30 cellular contexts compared by ENCODE assay signal in the genomic region with DNA sequence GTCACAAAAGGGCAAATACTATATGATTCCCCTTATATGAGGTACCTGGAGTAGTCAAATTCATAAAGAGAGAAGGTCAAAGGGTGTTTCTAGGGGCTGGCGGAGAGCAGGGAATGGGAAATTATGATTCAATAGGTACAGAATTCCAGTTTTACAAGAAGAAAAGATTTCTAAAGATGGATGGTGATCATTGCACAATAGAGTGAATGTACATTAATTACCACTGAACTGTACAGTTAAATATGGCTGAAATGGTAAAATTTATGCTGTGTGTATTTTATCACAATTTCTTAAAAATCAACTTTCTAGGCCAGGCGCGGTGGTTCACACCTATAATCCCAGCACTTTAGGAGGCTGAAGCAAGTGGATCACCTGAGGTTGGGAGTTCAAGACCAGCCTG. TPM values are rescaled to one million over a fixed set of nuclear protein-coding genes. Genes with fewer than 3 reads are reported as not detected.
"Had no signal": no experiment of that assay in that cellular context is flagged by ENCODE, and none has a peak within 500 bp of the region (broad histone marks: within the 10 kb centered on the region; RNA-seq: fewer than 3 reads in every experiment).

No MANE protein-coding gene starts in this region.

- H3K36me3 ChIP-seq: ovary had no signal

- H3K4me1 ChIP-seq: neural progenitor cell, parathyroid adenoma, psoas muscle, spleen, suprapubic skin, testis, tibial artery, transverse colon, upper lobe of right lung, uterus had no signal

- H3K9me3 ChIP-seq: ovary, psoas muscle, spleen, suprapubic skin, testis, tibial artery, transverse colon, upper lobe of right lung, uterus had no signal

- H3K27ac ChIP-seq: neural progenitor cell, ovary, parathyroid adenoma, psoas muscle, skin epidermis, spleen, suprapubic skin, testis, tibial artery, transverse colon, upper lobe of right lung, uterus had no signal

- H3K27me3 ChIP-seq: neural progenitor cell, ovary, spleen, suprapubic skin, testis, tibial artery, transverse colon, upper lobe of right lung, uterus had no signal

- H3K9ac ChIP-seq: neural progenitor cell, parathyroid adenoma had no signal

- H3K4me2 ChIP-seq: neural progenitor cell, smooth muscle cell had no signal

- H3K79me2 ChIP-seq: parathyroid adenoma had no signal

- H3K4me3 ChIP-seq: neural progenitor cell, ovary, psoas muscle, skin epidermis, smooth muscle cell, spleen, suprapubic skin, testis, tibial artery, transverse colon, upper lobe of right lung, uterus had no signal

- DNase-seq: natural killer cell; occipital lobe; ovary; posterior cingulate gyrus; psoas muscle; right cardiac atrium; spleen; stimulated activated CD4-positive, alpha-beta T cell treated with anti-CD3 and anti-CD28 coated beads, Interleukin-12 subunit alpha, Interleukin-12 subunit beta, amount 100 ng/mL, for 4 hours; stimulated activated CD4-positive, alpha-beta T cell treated with anti-CD3 and anti-CD28 coated beads, Interleukin-1b, Interleukin-23, amount 100 ng/mL, for 48 hours; stimulated activated CD4-positive, alpha-beta T cell treated with anti-CD3 and anti-CD28 coated beads, Interleukin-4, amount 100 ng/mL, for 1 hour; stimulated activated CD4-positive, alpha-beta T cell treated with anti-CD3 and anti-CD28 coated beads, Interleukin-4, amount 100 ng/mL, for 4 hours; stimulated activated CD8-positive, alpha-beta memory T cell treated with anti-CD3 and anti-CD28 coated beads, Interleukin-4, amount 100 ng/mL, for 48 hours; stimulated activated naive CD4-positive, alpha-beta T cell; stimulated activated naive CD8-positive, alpha-beta T cell treated with anti-CD3 and anti-CD28 coated beads, Interleukin-15, amount 100 ng/mL, for 72 hours; stimulated activated naive CD8-positive, alpha-beta T cell treated with anti-CD3 and anti-CD28 coated beads, Interleukin-15, Interleukin-2, amounts not matched to agents 100 U/mL and 50 U/mL, for 24 hours; substantia nigra; testis; tibial artery; transverse colon; upper lobe of right lung; uterus had no signal

- H2AFZ ChIP-seq: neural progenitor cell, parathyroid adenoma had no signal

- ATAC-seq: natural killer cell; psoas muscle; right cardiac atrium; sciatic nerve; stimulated activated memory B cell treated with anti-CD40 and anti-IgM and Interleukin-4, amounts not matched to agents 10 μg/mL and 1 μg/mL and 100 μg/mL, for 72 hours; stimulated activated naive CD8-positive, alpha-beta T cell treated with anti-CD3 and anti-CD28 coated beads, Interleukin-15, amount 100 ng/mL, for 72 hours; stimulated activated naive CD8-positive, alpha-beta T cell treated with anti-CD3 and anti-CD28 coated beads, Interleukin-15, Interleukin-2, amounts not matched to agents 100 U/mL and 50 U/mL, for 24 hours; upper lobe of right lung had no signal

RNA-seq across cellular contexts. Expression of a gene that starts 59.4 kb away (rescaled TPM):
- total RNA-seq: natural killer cell, osteoblast, progenitor cell of endocrine pancreas, smooth muscle cell, upper lobe of right lung had no signal
- polyA plus RNA-seq: smooth muscle cell had no signal
